ENCODE assay signal across 14 cellular contexts in genomic region chr12:13537623-13538022, GRCh38.
DNase-seq lines count a peak whose midpoint lies in the region; ATAC-seq and TF ChIP-seq lines count a peak whose summit lies in the region.
"Had no signal": no experiment of that assay in that cellular context is flagged by ENCODE, and none has a peak within 500 bp of the region (broad histone marks: within the 10 kb centered on the region; RNA-seq: fewer than 3 reads in every experiment).

No MANE protein-coding gene starts in this region.

- H3K4me1 Mint-ChIP-seq in activated CD8-positive, alpha-beta T cell treated with anti-CD3 and anti-CD28 coated beads for 36 hours (ENCODE audit: low read depth): peaks cover 2% of the 10 kb centered on the region
- H3K4me1 Mint-ChIP-seq in activated CD8-positive, alpha-beta T cell treated with anti-CD3 and anti-CD28 coated beads, Interleukin-2, amount 10 ng/mL, durations not matched to agents 7 days and 5 days (ENCODE audit: low read depth): no peaks in the 10 kb centered on the region
- peaks cover 45% of the 10 kb centered on the region for H3K4me1 Mint-ChIP-seq in stimulated activated memory B cell treated with anti-CD40 and anti-IgM and Interleukin-4, amounts not matched to agents 10 μg/mL and 1 μg/mL and 100 μg/mL, for 72 hours
- H3K4me1 Mint-ChIP-seq: T-helper 17 cell had no signal

- peak; percentile 27 for ATAC-seq in activated CD8-positive, alpha-beta T cell treated with anti-CD3 and anti-CD28 coated beads for 36 hours
- ATAC-seq in activated CD8-positive, alpha-beta T cell treated with anti-CD3 and anti-CD28 coated beads, Interleukin-2, amount 10 ng/mL, durations not matched to agents 7 days and 5 days: no peak
- ATAC-seq in GM21825 (IDR thresholded peaks at IDR 0.05; ENCODE audit: unreplicated experiment): peak; percentile 57
- ATAC-seq in HG03378 (IDR thresholded peaks at IDR 0.05; ENCODE audit: unreplicated experiment): peak; percentile 70
- ATAC-seq in stimulated activated memory B cell treated with anti-CD40 and anti-IgM and Interleukin-4, amounts not matched to agents 10 μg/mL and 1 μg/mL and 100 μg/mL, for 72 hours: peak; percentile 89
- ATAC-seq: T-helper 17 cell had no signal

- POLR2A ChIA-PET in activated CD8-positive, alpha-beta T cell treated with anti-CD3 and anti-CD28 coated beads for 36 hours (lab: Charles Lee): no interaction called here
- POLR2A ChIA-PET in activated CD8-positive, alpha-beta T cell treated with anti-CD3 and anti-CD28 coated beads, Interleukin-2, amount 10 ng/mL, durations not matched to agents 7 days and 5 days (lab: Charles Lee): no interaction called here

- H3K27ac Mint-ChIP-seq in activated CD8-positive, alpha-beta T cell treated with anti-CD3 and anti-CD28 coated beads for 36 hours: no peak overlapping the region
- no peak overlapping the region for H3K27ac Mint-ChIP-seq in activated CD8-positive, alpha-beta T cell treated with anti-CD3 and anti-CD28 coated beads, Interleukin-2, amount 10 ng/mL, durations not matched to agents 7 days and 5 days
- H3K27ac Mint-ChIP-seq in stimulated activated memory B cell treated with anti-CD40 and anti-IgM and Interleukin-4, amounts not matched to agents 10 μg/mL and 1 μg/mL and 100 μg/mL, for 72 hours: peak overlapping the region; percentile 91
- H3K27ac Mint-ChIP-seq: activated naive CD4-positive, alpha-beta T cell treated with anti-CD3 and anti-CD28 coated beads for 36 hours; T-helper 17 cell had no signal

- no peak overlapping the region for H3K4me3 ChIP-seq in brain microvascular endothelial cell (ENCODE audit: low read depth, low read length)
- H3K4me3 ChIP-seq: smooth muscle cell had no signal

- peak; percentile 2 for DNase-seq in activated CD8-positive, alpha-beta T cell treated with anti-CD3 and anti-CD28 coated beads for 36 hours
- DNase-seq in activated CD8-positive, alpha-beta T cell treated with anti-CD3 and anti-CD28 coated beads, Interleukin-2, amount 10 ng/mL, durations not matched to agents 7 days and 5 days: no peak
- no peak for DNase-seq in brain microvascular endothelial cell
- DNase-seq in effector CD4-positive, alpha-beta T cell: no peak
- no peak for DNase-seq in EL
- DNase-seq: activated CD4-positive, alpha-beta T cell treated with anti-CD3 and anti-CD28 coated beads, Interleukin-2, amount 50 U/mL, for 48 hours; activated naive CD4-positive, alpha-beta T cell treated with anti-CD3 and anti-CD28 coated beads for 36 hours; central memory CD4-positive, alpha-beta T cell; erythroblast; T-helper 17 cell had no signal

- H3K27me3 ChIP-seq in brain microvascular endothelial cell (replicated peaks): no peaks in the 10 kb centered on the region

- in situ Hi-C loops in brain microvascular endothelial cell (cut with HindIII; ENCODE audit: low pct_ligation_motif_present, low sequenced_read_pairs): no loop called here

- TF ChIP-seq CTCF in activated CD8-positive, alpha-beta T cell treated with anti-CD3 and anti-CD28 coated beads for 36 hours (IDR thresholded peaks at IDR 0.05): no peak
- TF ChIP-seq CTCF in brain microvascular endothelial cell (IDR thresholded peaks at IDR 0.05; ENCODE audit: low read depth, low read length, missing control alignments): no peak

- no peaks in the 10 kb centered on the region for H3K36me3 Mint-ChIP-seq in activated CD8-positive, alpha-beta T cell treated with anti-CD3 and anti-CD28 coated beads for 36 hours (ENCODE audit: low read depth)
- no peaks in the 10 kb centered on the region for H3K36me3 Mint-ChIP-seq in activated CD8-positive, alpha-beta T cell treated with anti-CD3 and anti-CD28 coated beads, Interleukin-2, amount 10 ng/mL, durations not matched to agents 7 days and 5 days (ENCODE audit: low read depth)
- no peaks in the 10 kb centered on the region for H3K36me3 Mint-ChIP-seq in stimulated activated memory B cell treated with anti-CD40 and anti-IgM and Interleukin-4, amounts not matched to agents 10 μg/mL and 1 μg/mL and 100 μg/mL, for 72 hours

- H3K27me3 Mint-ChIP-seq in activated CD8-positive, alpha-beta T cell treated with anti-CD3 and anti-CD28 coated beads for 36 hours: peaks cover 5% of the 10 kb centered on the region
- H3K27me3 Mint-ChIP-seq in activated CD8-positive, alpha-beta T cell treated with anti-CD3 and anti-CD28 coated beads, Interleukin-2, amount 10 ng/mL, durations not matched to agents 7 days and 5 days (ENCODE audit: low read depth): no peaks in the 10 kb centered on the region
- H3K27me3 Mint-ChIP-seq in stimulated activated memory B cell treated with anti-CD40 and anti-IgM and Interleukin-4, amounts not matched to agents 10 μg/mL and 1 μg/mL and 100 μg/mL, for 72 hours: no peaks in the 10 kb centered on the region

- H3K36me3 ChIP-seq in brain microvascular endothelial cell (replicated peaks): no peaks in the 10 kb centered on the region

- CTCF ChIA-PET in activated CD8-positive, alpha-beta T cell treated with anti-CD3 and anti-CD28 coated beads for 36 hours (lab: Charles Lee): interaction anchor here (2.0 kb wide), 1 partner anchor 282 kb away, joined by 8 read pairs; no protein-coding TSS in a partner anchor
- CTCF ChIA-PET in activated CD8-positive, alpha-beta T cell treated with anti-CD3 and anti-CD28 coated beads, Interleukin-2, amount 10 ng/mL, durations not matched to agents 7 days and 5 days (lab: Charles Lee): no interaction called here

- H3K4me3 Mint-ChIP-seq in activated CD8-positive, alpha-beta T cell treated with anti-CD3 and anti-CD28 coated beads for 36 hours: no peak overlapping the region
- H3K4me3 Mint-ChIP-seq in activated CD8-positive, alpha-beta T cell treated with anti-CD3 and anti-CD28 coated beads, Interleukin-2, amount 10 ng/mL, durations not matched to agents 7 days and 5 days: no peak overlapping the region
- peak overlapping the region; percentile 38 for H3K4me3 Mint-ChIP-seq in stimulated activated memory B cell treated with anti-CD40 and anti-IgM and Interleukin-4, amounts not matched to agents 10 μg/mL and 1 μg/mL and 100 μg/mL, for 72 hours
- H3K4me3 Mint-ChIP-seq: activated naive CD4-positive, alpha-beta T cell treated with anti-CD3 and anti-CD28 coated beads for 36 hours; T-helper 17 cell had no signal

- intact Hi-C loops in activated CD8-positive, alpha-beta T cell treated with anti-CD3 and anti-CD28 coated beads for 36 hours (cut with micrococcal nuclease): loop anchor here (5.0 kb wide), 1 partner anchor 260 kb away; no protein-coding TSS in a partner anchor

- H3K9me3 Mint-ChIP-seq in activated CD8-positive, alpha-beta T cell treated with anti-CD3 and anti-CD28 coated beads for 36 hours: no peaks in the 10 kb centered on the region
- no peaks in the 10 kb centered on the region for H3K9me3 Mint-ChIP-seq in activated CD8-positive, alpha-beta T cell treated with anti-CD3 and anti-CD28 coated beads, Interleukin-2, amount 10 ng/mL, durations not matched to agents 7 days and 5 days (ENCODE audit: insufficient read depth)
- no peaks in the 10 kb centered on the region for H3K9me3 Mint-ChIP-seq in stimulated activated memory B cell treated with anti-CD40 and anti-IgM and Interleukin-4, amounts not matched to agents 10 μg/mL and 1 μg/mL and 100 μg/mL, for 72 hours
- H3K9me3 Mint-ChIP-seq: activated naive CD4-positive, alpha-beta T cell treated with anti-CD3 and anti-CD28 coated beads for 36 hours had no signal

- H3K27ac ChIP-seq in brain microvascular endothelial cell: no peak overlapping the region
